15 cellular contexts compared by ENCODE assay signal in the genomic region with DNA sequence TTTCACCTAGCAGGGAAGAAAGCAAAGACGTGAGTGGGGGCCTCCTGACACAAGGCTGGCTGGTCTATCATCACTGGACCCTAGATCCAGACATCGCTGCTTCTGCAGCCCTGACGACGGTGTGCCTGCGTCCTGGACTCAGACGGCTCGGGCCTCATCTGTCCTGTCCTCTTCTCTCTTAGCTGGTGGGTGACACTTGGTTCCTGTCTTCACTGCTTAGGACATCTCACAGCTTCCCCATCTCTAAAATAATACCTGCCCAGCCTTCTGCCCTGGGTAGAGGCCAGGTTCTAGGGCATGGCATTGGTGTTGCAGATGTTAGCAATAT. TPM values are rescaled to one million over a fixed set of nuclear protein-coding genes. Genes with fewer than 3 reads are reported as not detected.
"Had no signal": no experiment of that assay in that cellular context is flagged by ENCODE, and none has a peak within 500 bp of the region (broad histone marks: within the 10 kb centered on the region; RNA-seq: fewer than 3 reads in every experiment).

No MANE protein-coding gene starts in this region.

- H3K9me3 ChIP-seq: ovary, right lobe of liver, thyroid gland had no signal

- H3K27ac Mint-ChIP-seq: activated T-helper 1 cell treated with anti-CD3 and anti-CD28 coated beads, Interleukin-12 subunit alpha, Interleukin-12 subunit beta, Interleukin-2, Interleukin-4 antibody, amounts not matched to agents 30 ng/mL and 10 ng/mL and 1 ng/mL, durations not matched to agents 14 hours and 24 hours and 36 hours; mesothelial cell of epicardium; neural progenitor cell; T-helper 1 cell treated with Interleukin-12 subunit alpha and Interleukin-12 subunit beta and Interleukin-4 antibody, amounts not matched to agents 30 μg/mL and 1 μg/mL, for 36 hours had no signal

- DNase-seq: activated CD4-positive, alpha-beta T cell treated with anti-CD3 and anti-CD28 coated beads, Interleukin-2, amount 50 U/mL, for 4 hours; activated naive CD4-positive, alpha-beta T cell; left colon; thyroid gland had no signal

- H3K4me3 Mint-ChIP-seq: activated T-helper 1 cell treated with anti-CD3 and anti-CD28 coated beads, Interleukin-12 subunit alpha, Interleukin-12 subunit beta, Interleukin-2, Interleukin-4 antibody, amounts not matched to agents 30 ng/mL and 10 ng/mL and 1 ng/mL, durations not matched to agents 14 hours and 24 hours and 36 hours; mesothelial cell of epicardium; neural progenitor cell; T-helper 1 cell treated with Interleukin-12 subunit alpha and Interleukin-12 subunit beta and Interleukin-4 antibody, amounts not matched to agents 30 μg/mL and 1 μg/mL, for 36 hours had no signal

- H3K9me3 Mint-ChIP-seq: activated T-helper 1 cell treated with anti-CD3 and anti-CD28 coated beads, Interleukin-12 subunit alpha, Interleukin-12 subunit beta, Interleukin-2, Interleukin-4 antibody, amounts not matched to agents 30 ng/mL and 10 ng/mL and 1 ng/mL, durations not matched to agents 14 hours and 24 hours and 36 hours; T-helper 1 cell treated with Interleukin-12 subunit alpha and Interleukin-12 subunit beta and Interleukin-4 antibody, amounts not matched to agents 30 μg/mL and 1 μg/mL, for 36 hours had no signal

- H3K4me1 Mint-ChIP-seq: mesothelial cell of epicardium, neural progenitor cell had no signal

- H3K27me3 ChIP-seq: neural progenitor cell, ovary, right lobe of liver, thyroid gland had no signal

- H3K36me3 ChIP-seq: neural progenitor cell had no signal

- H3K27ac ChIP-seq: neural progenitor cell, ovary, right lobe of liver, thyroid gland had no signal

- H3K4me3 ChIP-seq: lung, neural progenitor cell, ovary, right lobe of liver, smooth muscle cell, thyroid gland had no signal

- H3K4me1 ChIP-seq: neural progenitor cell, thyroid gland had no signal

- ATAC-seq: activated CD4-positive, CD25-positive, alpha-beta regulatory T cell treated with anti-CD3 and anti-CD28 coated beads, Interleukin-2, amount 50 U/mL, for 24 hours; esophagus mucosa; left colon; right lobe of liver; SK-N-SH treated with all-trans-retinoic acid at 6 μM for 48 hours had no signal

RNA-seq across cellular contexts. Expression of gene APOL1, which starts 41.3 kb away (rescaled TPM):
- total RNA-seq: smooth muscle cell had no signal
